In the genomic region with DNA sequence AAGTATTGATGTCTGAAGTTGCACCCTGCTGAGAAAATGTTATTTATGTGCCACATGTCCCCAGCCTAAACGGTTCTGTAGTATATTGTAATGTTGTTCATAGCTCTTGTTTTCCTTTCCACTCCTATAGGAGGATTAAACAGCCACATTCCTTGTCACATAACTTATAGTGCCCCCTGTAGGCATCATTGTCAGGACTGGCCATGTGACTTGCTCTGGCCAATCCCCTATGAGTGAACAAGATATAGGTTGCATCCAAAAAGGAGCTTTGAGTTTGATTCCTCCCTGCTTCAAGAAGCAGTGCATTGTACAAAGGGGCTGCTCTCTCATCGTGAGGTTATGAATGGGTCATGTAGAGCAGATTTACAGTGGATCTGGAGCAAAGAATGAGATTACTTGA, we compare ENCODE assay signal across 17 cellular contexts.
DNase-seq lines count a peak whose midpoint lies in the region; ATAC-seq, FAIRE-seq and TF ChIP-seq lines count a peak whose summit lies in the region.
"Had no signal": no experiment of that assay in that cellular context is flagged by ENCODE, and none has a peak within 500 bp of the region (broad histone marks: within the 10 kb centered on the region; RNA-seq: fewer than 3 reads in every experiment).

No MANE protein-coding gene starts in this region.

- FAIRE-seq in K562 (lab: Jason Lieb, UNC) = no peak
- FAIRE-seq: HepG2 had no signal

- H3K9me3 ChIP-seq in K562 (replicated peaks; ENCODE audit: control insufficient read depth, insufficient read depth, low read depth, low read length) (no peaks in the 10 kb centered on the region; the same call in 1 of the 2 replicates), psoas muscle (no peaks in the 10 kb centered on the region)
- H3K9me3 ChIP-seq: HAP-1 had no signal

- peaks cover 11% of the 10 kb centered on the region for H3K4me1 ChIP-seq in GM23338 (ENCODE audit: insufficient read depth)
- no peaks in the 10 kb centered on the region for H3K4me1 ChIP-seq in K562 (replicated peaks in 1 of 2; ENCODE audit: control insufficient read depth in 2 of 2, insufficient read depth in 2 of 2, low read length in 2 of 2)
- H3K4me1 ChIP-seq in psoas muscle = no peaks in the 10 kb centered on the region
- H3K4me1 ChIP-seq: HAP-1 had no signal

- H3K27me3 ChIP-seq in GM23338 (ENCODE audit: insufficient read depth) = no peaks in the 10 kb centered on the region
- no peaks in the 10 kb centered on the region for H3K27me3 ChIP-seq in K562 (ENCODE audit: control insufficient read depth in 2 of 2, insufficient read depth in 2 of 2, low read length in 2 of 2)
- no peaks in the 10 kb centered on the region for H3K27me3 ChIP-seq in psoas muscle (ENCODE audit: insufficient read depth in 3 of 3, low read length in 2 of 3)

- intact Hi-C loops in K562 (cut with micrococcal nuclease) = no loop called here
- intact Hi-C loops in psoas muscle (cut with DNase I) = no loop called here

- H2AFZ ChIP-seq in GM23338 (no peak overlapping the region), K562 (ENCODE audit: low read depth, low read length) (no peak overlapping the region)
- H2AFZ ChIP-seq: PC-9 had no signal

- no peak overlapping the region for H3K27ac Mint-ChIP-seq in GM23338

- no peak for TF ChIP-seq POLR2A in K562 (conservative IDR thresholded peaks at IDR 0.05)

- H3K79me2 ChIP-seq in GM23338 (replicated peaks; ENCODE audit: insufficient read depth) = no peaks in the 10 kb centered on the region
- H3K79me2 ChIP-seq in K562 (ENCODE audit: control insufficient read depth, insufficient read depth, low read length) = no peaks in the 10 kb centered on the region

- CTCF ChIA-PET in K562 (lab: Yijun Ruan, JAX; ENCODE audit: low intra/inter-chr PET ratio) = no interaction called here

- peaks cover 17% of the 10 kb centered on the region for H3K4me1 Mint-ChIP-seq in GM23338

- DNase-seq in GM23338 (ENCODE audit: low spot score) (peak; percentile 40), K562 (ENCODE audit: extremely low read depth in 1 of 4, low spot score in 3 of 4) (no peak), iPS-NIHi7 (ENCODE audit: extremely low spot score) (peak; percentile 10), cerebellum (ENCODE audit: low spot score) (no peak), psoas muscle (no peak), GM20000 (ENCODE audit: low spot score) (no peak)
- peak; percentile 1 for DNase-seq in Jurkat, Clone E6-1 (ENCODE audit: low read depth, low spot score)
- DNase-seq: ACHN, DND-41, NCI-H1092 treated with DMSO at 0.1 percent for 48 hours, NCI-H1694, NCI-H510A, NCI-H774, PC-9 had no signal

- WGBS in K562 (ENCODE audit: insufficient coverage, low coverage, missing lambda C conversion rate) = 0% methylated on average over 2 of the region's 2 CpGs
- 53 to 55% (median 55%) methylated on average over 2 of the region's 2 CpGs for WGBS in psoas muscle, 3 donors

- no peaks in the 10 kb centered on the region for H4K20me1 ChIP-seq in GM23338 (replicated peaks; ENCODE audit: insufficient read depth)
- H4K20me1 ChIP-seq in K562 (replicated peaks; ENCODE audit: control insufficient read depth, insufficient read depth, low read length) = no peaks in the 10 kb centered on the region

- TF ChIP-seq EP300 in K562 (IDR thresholded peaks at IDR 0.05; ENCODE audit: low read length) = no peak

- no peak overlapping the region for H3K4me3 Mint-ChIP-seq in GM23338

- H3K36me3 ChIP-seq in GM23338 (ENCODE audit: insufficient read depth) (no peaks in the 10 kb centered on the region), K562 (ENCODE audit: control insufficient read depth, insufficient read depth, low read length) (no peaks in the 10 kb centered on the region), psoas muscle (ENCODE audit: insufficient read depth in 1 of 2, low read depth in 1 of 2) (no peaks in the 10 kb centered on the region)
- H3K36me3 ChIP-seq: HAP-1 had no signal

- no peaks in the 10 kb centered on the region for H3K9me1 ChIP-seq in K562 (ENCODE audit: control insufficient read depth, insufficient read depth, low read length)

- no peaks in the 10 kb centered on the region for H3K27me3 Mint-ChIP-seq in GM23338 (ENCODE audit: insufficient read depth, low read depth, poor library complexity)

- ATAC-seq in GM23338 (no peak), K562 (no peak), psoas muscle (no peak)
- ATAC-seq: HepG2 had no signal

- no peak for TF ChIP-seq RAD21 in K562 (CRISPR knock-in tag; conservative IDR thresholded peaks at IDR 0.05 in 1 of 2, IDR thresholded peaks at IDR 0.05 in 1 of 2)

- H3K9me2 ChIP-seq in GM23338 (ENCODE audit: insufficient read depth) = no peaks in the 10 kb centered on the region

- H3K4me3 ChIP-seq in GM23338 (no peak overlapping the region), K562 (no peak overlapping the region), psoas muscle (no peak overlapping the region)
- H3K4me3 ChIP-seq in Jurkat, Clone E6-1 (ENCODE audit: low read length) = no peak overlapping the region
- H3K4me3 ChIP-seq: HAP-1, PC-9 had no signal

- TF ChIP-seq CTCF in GM23338 (conservative IDR thresholded peaks at IDR 0.05; ENCODE audit: low read depth in 2 of 2) = peak; percentile 12 to 18; a peak in 1 of 4 replicates
- TF ChIP-seq CTCF in K562 (IDR thresholded peaks at IDR 0.05 in 2 of 3, conservative IDR thresholded peaks at IDR 0.05 in 1 of 3; ENCODE audit: insufficient read depth in 2 of 3, low read depth in 1 of 3, low read length in 3 of 3) = no peak
- TF ChIP-seq CTCF in psoas muscle (IDR thresholded peaks at IDR 0.05) = no peak
- TF ChIP-seq CTCF in GM20000 (IDR thresholded peaks at IDR 0.05; ENCODE audit: extremely low read depth, missing control alignments) = no peak

- no peaks in the 10 kb centered on the region for H3K9me3 Mint-ChIP-seq in GM23338

- BruUV-seq in K562 (replicated peaks; lab: Mats Ljungman, UMichigan) = no TSS peak

- no peaks in the 10 kb centered on the region for H3F3A ChIP-seq in GM23338 (replicated peaks; ENCODE audit: low read depth)

- no peak overlapping the region for H3K4me2 ChIP-seq in GM23338
- H3K4me2 ChIP-seq in K562 (ENCODE audit: insufficient read depth, low read length) = no peak overlapping the region
- H3K4me2 ChIP-seq: PC-9 had no signal

- H3K36me3 Mint-ChIP-seq in GM23338 (ENCODE audit: low read depth) = no peaks in the 10 kb centered on the region

- H3K9ac ChIP-seq in K562 (ENCODE audit: insufficient read depth in 1 of 2, low read depth in 2 of 2, low read length in 2 of 2) = no peak overlapping the region

- H3K27ac ChIP-seq in GM23338 (ENCODE audit: low read depth) = no peak overlapping the region
- no peak overlapping the region for H3K27ac ChIP-seq in K562 (ENCODE audit: extremely low read depth, low read depth, low read length)
- no peak overlapping the region for H3K27ac ChIP-seq in psoas muscle
- H3K27ac ChIP-seq: C4-2B, PC-9 had no signal

- in situ Hi-C loops in K562 (cut with MboI) = no loop called here

- POLR2A ChIA-PET in K562 (lab: Yijun Ruan, JAX) = interaction anchor here (0.7 kb wide), 1 partner anchor 15 kb away, joined by 3 read pairs; no protein-coding TSS in a partner anchor

TF ChIP-seq in GM23338, 12 proteins besides CTCF, POLR2A, EP300 and RAD21:
- TF ChIP-seq NANOG (IDR thresholded peaks at IDR 0.05; ENCODE audit: borderline replicate concordance) = no peak

TF ChIP-seq in K562, 482 proteins besides CTCF, POLR2A, EP300 and RAD21 (continues in another document):
- TF ChIP-seq ZNF695 (CRISPR knock-in tag; IDR thresholded peaks at IDR 0.05) = no peak
- TF ChIP-seq KDM1A (IDR thresholded peaks at IDR 0.05) = no peak

Comparison
In these comparisons a context has a peak if more than half of its experiments do, and no peak if none do; other contexts are left out.
1. DNase-seq: peak in GM23338 (single experiment), Jurkat, Clone E6-1 (single experiment) and iPS-NIHi7 (single experiment); none in K562 (0 of 4), cerebellum (single experiment), psoas muscle (0 of 2) and GM20000 (single experiment).
2. CTCF ChIP-seq: peak in GM23338 (2 of 2); none in K562 (0 of 3), psoas muscle (single experiment) and GM20000 (single experiment).